Comparison of ENCODE assay signal across 1 cellular context in genomic region chr2:99205491-99205890, GRCh38.
TF ChIP-seq lines count a peak whose summit lies in the region.

No MANE protein-coding gene starts in this region.

TF ChIP-seq in H1, 55 proteins besides CTCF, POLR2A, EP300 and RAD21:
- TF ChIP-seq TCF12 (IDR thresholded peaks at IDR 0.05; ENCODE audit: low read depth, low read length) (peak; percentile 83; the same call in 1 of the 2 replicates), POU5F1 (IDR thresholded peaks at IDR 0.05; ENCODE audit: low read depth, low read length) (0 out of 2 replicates have a peak, but pooled peaks have one; percentile 32), NANOG (IDR thresholded peaks at IDR 0.05; ENCODE audit: insufficient read depth, low read depth, low read length, poor library complexity, severe bottlenecking) (peak; percentile 48), SP1 (IDR thresholded peaks at IDR 0.05; ENCODE audit: low read depth, low read length) (peak; percentile 88), TEAD4 (IDR thresholded peaks at IDR 0.05; ENCODE audit: low read depth, low read length) (0 out of 2 replicates have a peak, but pooled peaks have one; percentile 27), YY1 (IDR thresholded peaks at IDR 0.05; ENCODE audit: low read depth, low read length) (no peak), JUND (IDR thresholded peaks at IDR 0.05; ENCODE audit: low read length) (0 out of 2 replicates have a peak, but pooled peaks have one; percentile 21), SUZ12 (IDR thresholded peaks at IDR 0.05; ENCODE audit: low read length) (no peak), ASH2L (IDR thresholded peaks at IDR 0.05; ENCODE audit: low read length) (no peak), BCL11A (IDR thresholded peaks at IDR 0.05; ENCODE audit: low read depth in 2 of 2, low read length in 2 of 2) (peak in 1 of 2 experiments; percentile 30), CEBPB (IDR thresholded peaks at IDR 0.05; ENCODE audit: low read depth, low read length) (peak; percentile 79), RNF2 (IDR thresholded peaks at IDR 0.05; ENCODE audit: borderline replicate concordance, low read depth, low read length, missing control alignments, poor library complexity, severe bottlenecking) (no peak)
TF ChIP-seq in H1: peak in this region for 8.
